In genomic region chr4:1752284-1753041, GRCh38 we compare ENCODE assay signal across 1 cellular context.
TF ChIP-seq lines count a peak whose summit lies in the region.

No MANE protein-coding gene starts in this region.

TF ChIP-seq in GM23338, 12 proteins besides CTCF, POLR2A, EP300 and RAD21 (continued from another document):
- no peak for TF ChIP-seq ZNF462 (CRISPR knock-in tag; IDR thresholded peaks at IDR 0.05)
- TF ChIP-seq CREB1 (CRISPR knock-in tag; IDR thresholded peaks at IDR 0.05; ENCODE audit: low read depth) = no peak
- no peak for TF ChIP-seq POLR2AphosphoS5 (IDR thresholded peaks at IDR 0.05; ENCODE audit: low read depth)
- TF ChIP-seq ZNF114 (CRISPR knock-in tag; IDR thresholded peaks at IDR 0.05) = no peak
- TF ChIP-seq EZH2phosphoT487 (IDR thresholded peaks at IDR 0.05; ENCODE audit: unreplicated experiment) = no peak
- TF ChIP-seq ZNF331 (CRISPR knock-in tag; IDR thresholded peaks at IDR 0.05; ENCODE audit: low read depth) = no peak
- TF ChIP-seq REST (IDR thresholded peaks at IDR 0.05; ENCODE audit: unreplicated experiment) = no peak
